In the genomic region with DNA sequence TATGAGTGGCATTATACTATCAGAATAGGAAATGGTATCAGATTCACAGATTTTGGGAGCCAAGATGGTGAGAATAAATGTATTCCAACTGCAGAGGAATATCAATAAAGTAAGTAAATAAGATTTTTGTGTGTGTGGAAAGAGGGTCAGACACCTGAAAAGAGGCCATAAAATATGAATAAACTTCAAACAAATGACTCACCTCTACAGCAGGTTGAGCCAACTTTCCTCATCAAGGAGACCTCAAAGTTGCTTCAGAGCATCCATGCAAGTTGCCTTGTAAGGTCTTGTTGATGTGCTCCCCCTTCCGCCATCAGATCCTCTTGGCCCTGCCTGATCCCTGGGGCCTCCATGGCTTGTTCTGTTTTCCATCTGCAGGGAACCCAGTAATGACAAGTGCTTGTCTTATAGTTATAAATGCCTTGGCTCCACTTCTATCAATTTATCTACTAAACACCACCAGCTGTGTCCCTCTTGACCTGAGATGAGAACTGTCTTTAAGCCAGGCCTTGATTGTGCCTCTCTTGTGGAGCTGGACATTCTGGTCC, we compare ENCODE assay signal across 18 cellular contexts.
DNase-seq lines count a peak whose midpoint lies in the region; ATAC-seq and TF ChIP-seq lines count a peak whose summit lies in the region.
"Had no signal": no experiment of that assay in that cellular context is flagged by ENCODE, and none has a peak within 500 bp of the region (broad histone marks: within the 10 kb centered on the region; RNA-seq: fewer than 3 reads in every experiment).

No MANE protein-coding gene starts in this region.

- no peak overlapping the region for H2BK12ac ChIP-seq in mesenchymal stem cell (ENCODE audit: low read length in 2 of 2)

- H3K4me1 ChIP-seq in IMR-90 (ENCODE audit: control insufficient read depth, insufficient read depth, low read length) (peaks cover 2% of the 10 kb centered on the region; the same call in 1 of the 2 replicates), RWPE2 (ENCODE audit: insufficient read depth, poor library complexity, severe bottlenecking) (peaks cover 19% of the 10 kb centered on the region), uterus (peaks cover 0 to 20% of the 10 kb centered on the region in 2 donors), left lung (no peaks in the 10 kb centered on the region), mesenchymal stem cell (ENCODE audit: control insufficient read depth, insufficient read depth, low read depth, low read length) (no peaks in the 10 kb centered on the region)
- H3K4me1 ChIP-seq: BE2C had no signal

- no CpG with 5 or more reads among the region's 1 CpG for WGBS in IMR-90 (ENCODE audit: extremely low coverage in 2 of 2, insufficient read length in 1 of 2), 2 experiments
- 100% methylated on average over 1 of the region's 1 CpG for WGBS in mesenchymal stem cell

- H2BK120ac ChIP-seq in IMR-90 (ENCODE audit: low read depth, low read length) (0 out of 2 replicates have a peak overlapping the region, but pooled peaks have one; percentile 32), mesenchymal stem cell (ENCODE audit: low read depth, low read length) (no peak overlapping the region)

- H4K8ac ChIP-seq in IMR-90 (ENCODE audit: low read depth in 2 of 2, low read length in 2 of 2) (no peak overlapping the region), mesenchymal stem cell (ENCODE audit: low read length) (no peak overlapping the region)

- DNase-seq in IMR-90 (no peak), RWPE2 (ENCODE audit: low spot score) (no peak), epithelial cell of esophagus (ENCODE audit: low read depth) (peak; percentile 47), uterus (no peak), T-helper 1 cell (no peak), left lung (no peak), mesenchymal stem cell (no peak)
- DNase-seq: ACHN; BE2C; C1 segment of cervical spinal cord; CD4-positive, CD25-positive, alpha-beta regulatory T cell; CD8-positive, alpha-beta memory T cell; COR-L47; DMS 273 treated with DMSO at 0.1 percent for 48 hours; DMS79; GDM1; HCEC 1CT had no signal

- CTCF ChIA-PET in IMR-90 (lab: Yijun Ruan, JAX): no interaction called here

- 0 out of 2 replicates have a peak overlapping the region, but pooled peaks have one; percentile 27 for H3K4ac ChIP-seq in IMR-90 (ENCODE audit: low read depth, low read length)
- no peak overlapping the region for H3K4ac ChIP-seq in mesenchymal stem cell (ENCODE audit: low read depth in 1 of 2, low read length in 2 of 2)

- no peaks in the 10 kb centered on the region for H3K9me3 ChIP-seq in IMR-90 (ENCODE audit: control insufficient read depth, insufficient read depth, low read length)
- H3K9me3 ChIP-seq in RWPE2 (ENCODE audit: severe bottlenecking): no peaks in the 10 kb centered on the region
- no peaks in the 10 kb centered on the region for H3K9me3 ChIP-seq in uterus
- no peaks in the 10 kb centered on the region for H3K9me3 ChIP-seq in left lung
- H3K9me3 ChIP-seq in mesenchymal stem cell (ENCODE audit: control insufficient read depth, low read length): no peaks in the 10 kb centered on the region
- H3K9me3 ChIP-seq: BE2C had no signal

- no peak overlapping the region for H2AFZ ChIP-seq in IMR-90 (replicated peaks; ENCODE audit: low read length, poor library complexity)
- H2AFZ ChIP-seq in mesenchymal stem cell (ENCODE audit: low read depth, low read length): no peak overlapping the region
- H2AFZ ChIP-seq: GM23338 had no signal

- in situ Hi-C loops in IMR-90 (cut with MboI; ENCODE audit: low sequenced_read_pairs): no loop called here

- no peak overlapping the region for H3K9ac ChIP-seq in IMR-90 (ENCODE audit: low read depth, low read length)
- no peak overlapping the region for H3K9ac ChIP-seq in mesenchymal stem cell (ENCODE audit: low read length)

- peak overlapping the region; percentile 35; the same call in 1 of the 2 replicates for H2BK20ac ChIP-seq in IMR-90 (ENCODE audit: low read depth, low read length)

- dilution Hi-C loops in IMR-90 (cut with HindIII; ENCODE audit: low sequenced_read_pairs, unreplicated experiment): no loop called here

- TF ChIP-seq CTCF in IMR-90 (conservative IDR thresholded peaks at IDR 0.05; ENCODE audit: low read depth, low read length): no peak
- no peak for TF ChIP-seq CTCF in RWPE2 (IDR thresholded peaks at IDR 0.05; ENCODE audit: poor library complexity, severe bottlenecking)
- TF ChIP-seq CTCF in epithelial cell of esophagus (IDR thresholded peaks at IDR 0.05; ENCODE audit: insufficient read depth, low read depth, low read length, missing control alignments): no peak
- TF ChIP-seq CTCF in uterus (IDR thresholded peaks at IDR 0.05): no peak
- TF ChIP-seq CTCF in left lung (IDR thresholded peaks at IDR 0.05): no peak

- no peak overlapping the region for H3K23ac ChIP-seq in IMR-90 (ENCODE audit: low read depth, low read length)
- no peak overlapping the region for H3K23ac ChIP-seq in mesenchymal stem cell (ENCODE audit: low read length in 2 of 2)

- H3K4me3 ChIP-seq in IMR-90 (ENCODE audit: insufficient read depth, low read depth, low read length) (no peak overlapping the region), RWPE2 (ENCODE audit: severe bottlenecking) (no peak overlapping the region), epithelial cell of esophagus (ENCODE audit: low read length) (no peak overlapping the region), uterus (no peak overlapping the region), left lung (no peak overlapping the region), mesenchymal stem cell (ENCODE audit: insufficient read depth in 1 of 2, low read depth in 1 of 2, low read length in 2 of 2) (no peak overlapping the region)
- H3K4me3 ChIP-seq: GM23338 had no signal

- ATAC-seq in IMR-90 (ENCODE audit: low read depth): no peak
- peak; percentile 63 for ATAC-seq in RWPE2 (ENCODE audit: low read depth)
- ATAC-seq in left lung: no peak
- ATAC-seq: GM23338 had no signal

- H2BK15ac ChIP-seq in IMR-90 (ENCODE audit: low read depth, low read length): no peak overlapping the region
- no peak overlapping the region for H2BK15ac ChIP-seq in mesenchymal stem cell (ENCODE audit: low read depth, poor library complexity, severe bottlenecking)

- no peaks in the 10 kb centered on the region for H4K20me1 ChIP-seq in IMR-90 (ENCODE audit: insufficient read depth, low read length)

- H3K14ac ChIP-seq in IMR-90 (replicated peaks; ENCODE audit: low read depth, low read length) (0 out of 2 replicates have a peak overlapping the region, but pooled peaks have one; percentile 58), mesenchymal stem cell (ENCODE audit: low read length in 2 of 2) (no peak overlapping the region)

- H4K91ac ChIP-seq in IMR-90 (ENCODE audit: insufficient read depth, low read depth, low read length): peak overlapping the region; percentile 32; the same call in 1 of the 2 replicates
- H4K91ac ChIP-seq in mesenchymal stem cell (ENCODE audit: low read length): no peak overlapping the region

- TF ChIP-seq POLR2A in IMR-90 (IDR thresholded peaks at IDR 0.05; ENCODE audit: low read depth, low read length) (no peak), uterus (IDR thresholded peaks at IDR 0.05) (no peak)

- POLR2A ChIA-PET in IMR-90 (lab: Charles Lee; ENCODE audit: unreplicated experiment): no interaction called here

- no peak overlapping the region for H3K4me2 ChIP-seq in IMR-90 (ENCODE audit: low read depth, low read length)
- no peak overlapping the region for H3K4me2 ChIP-seq in mesenchymal stem cell (ENCODE audit: low read length, poor library complexity, severe bottlenecking)
- H3K4me2 ChIP-seq: GM23338 had no signal

- H2BK5ac ChIP-seq in IMR-90 (ENCODE audit: low read depth, low read length, poor library complexity, severe bottlenecking) (no peak overlapping the region), mesenchymal stem cell (ENCODE audit: low read depth, low read length, poor library complexity, severe bottlenecking) (no peak overlapping the region)

- no peaks in the 10 kb centered on the region for H3K9me1 ChIP-seq in IMR-90 (ENCODE audit: insufficient read depth, low read length)

- no peak for TF ChIP-seq RAD21 in IMR-90 (IDR thresholded peaks at IDR 0.05; ENCODE audit: low read length)

- BruUV-seq in IMR-90 (replicated peaks; lab: Mats Ljungman, UMichigan): no TSS peak

- H3K36me3 ChIP-seq in IMR-90 (ENCODE audit: control insufficient read depth, insufficient read depth, low read length): no peaks in the 10 kb centered on the region
- H3K36me3 ChIP-seq in RWPE2 (ENCODE audit: low read depth): no peaks in the 10 kb centered on the region
- no peaks in the 10 kb centered on the region for H3K36me3 ChIP-seq in uterus
- H3K36me3 ChIP-seq in left lung: no peaks in the 10 kb centered on the region
- no peaks in the 10 kb centered on the region for H3K36me3 ChIP-seq in mesenchymal stem cell (ENCODE audit: control insufficient read depth in 1 of 2, insufficient read depth in 2 of 2, low read depth in 1 of 2, low read length in 2 of 2)

- H3K18ac ChIP-seq in IMR-90 (ENCODE audit: low read depth, low read length) (peak overlapping the region; percentile 48; the same call in 1 of the 2 replicates), mesenchymal stem cell (ENCODE audit: low read depth in 1 of 2, low read length in 2 of 2) (no peak overlapping the region)

- no peak overlapping the region for H4K5ac ChIP-seq in IMR-90 (ENCODE audit: low read depth, low read length)

- H2AK5ac ChIP-seq in IMR-90 (ENCODE audit: low read depth, low read length) (peak overlapping the region; percentile 15; the same call in 1 of the 2 replicates), mesenchymal stem cell (ENCODE audit: low read length, severe bottlenecking) (no peak overlapping the region)

- no peak overlapping the region for H2AK9ac ChIP-seq in IMR-90 (replicated peaks; ENCODE audit: low read depth, low read length, poor library complexity)

- H3K56ac ChIP-seq in IMR-90 (ENCODE audit: extremely low read depth, insufficient read depth, low read length): no peak overlapping the region

- H3K79me1 ChIP-seq in IMR-90 (ENCODE audit: low read depth in 1 of 2, low read length in 2 of 2): no peaks in the 10 kb centered on the region
- no peaks in the 10 kb centered on the region for H3K79me1 ChIP-seq in mesenchymal stem cell (replicated peaks; ENCODE audit: low read length, poor library complexity, severe bottlenecking)

- intact Hi-C loops in IMR-90 (cut with micrococcal nuclease) (no loop called here), uterus (cut with DNase I; ENCODE audit: low total_unique reads) (no loop called here), left lung (cut with DNase I) (no loop called here)

- no peaks in the 10 kb centered on the region for H3K27me3 ChIP-seq in IMR-90 (ENCODE audit: control insufficient read depth, insufficient read depth, low read length)
- no peaks in the 10 kb centered on the region for H3K27me3 ChIP-seq in RWPE2 (ENCODE audit: insufficient read depth, poor library complexity, severe bottlenecking)
- H3K27me3 ChIP-seq in uterus: no peaks in the 10 kb centered on the region
- no peaks in the 10 kb centered on the region for H3K27me3 ChIP-seq in left lung
- no peaks in the 10 kb centered on the region for H3K27me3 ChIP-seq in mesenchymal stem cell (ENCODE audit: control insufficient read depth in 1 of 2, insufficient read depth in 1 of 2, low read length in 2 of 2)
- H3K27me3 ChIP-seq: BE2C had no signal

- no peak overlapping the region for H3K27ac ChIP-seq in IMR-90 (ENCODE audit: insufficient read depth, low read length)
- no peak overlapping the region for H3K27ac ChIP-seq in RWPE2 (ENCODE audit: poor library complexity, severe bottlenecking)
- H3K27ac ChIP-seq in uterus: peak overlapping the region; percentile 20 to 79
- no peak overlapping the region for H3K27ac ChIP-seq in left lung
- H3K27ac ChIP-seq in mesenchymal stem cell (ENCODE audit: low read length, poor library complexity, severe bottlenecking): no peak overlapping the region

Comparison
In these comparisons a context has a peak if more than half of its experiments do, and no peak if none do; other contexts are left out.
1. H3K27ac ChIP-seq: peak in uterus (2 of 2); none in IMR-90 (single experiment), RWPE2 (single experiment), left lung (0 of 2) and mesenchymal stem cell (single experiment).